ENCODE assay signal across 22 cellular contexts in the genomic region with DNA sequence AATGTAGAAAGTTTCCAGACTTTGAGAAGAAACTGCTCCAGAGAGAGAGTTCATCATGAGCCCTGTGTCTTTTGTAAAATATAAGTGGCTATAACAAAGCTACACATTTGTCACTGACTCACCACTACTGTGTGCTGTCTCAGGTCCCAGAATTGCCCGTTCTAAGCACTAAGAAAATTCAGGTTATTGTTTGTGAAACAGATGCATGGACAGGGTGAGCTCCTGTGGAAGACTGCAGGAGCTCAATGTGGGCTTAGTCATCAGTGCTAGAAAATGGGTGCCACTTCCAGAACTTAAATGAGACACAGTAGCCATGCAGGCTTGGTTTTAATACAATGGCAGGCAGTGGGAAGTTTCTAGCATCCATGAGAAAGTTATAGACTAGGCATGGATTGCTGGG.
"Had no signal": no experiment of that assay in that cellular context is flagged by ENCODE, and none has a peak within 500 bp of the region (broad histone marks: within the 10 kb centered on the region; RNA-seq: fewer than 3 reads in every experiment).

No MANE protein-coding gene starts in this region.

- H3K9me3 ChIP-seq: lower lobe of right lung, SJSA1, testis had no signal

- H3K4me1 Mint-ChIP-seq: neural crest cell, WTC11 had no signal

- H3K27me3 ChIP-seq: SJSA1, testis had no signal

- H3K4me3 Mint-ChIP-seq: activated T-cell treated with anti-CD3 and anti-CD28 coated beads, Interleukin-2, amount 50 U/mL, for 72 hours; naive B cell; neural crest cell; stimulated activated memory B cell treated with anti-CD40 and anti-IgM and Interleukin-4, amounts not matched to agents 10 μg/mL and 1 μg/mL and 100 μg/mL, for 72 hours; WTC11 had no signal

- H3K4me3 ChIP-seq: lower lobe of right lung, SJSA1, testis had no signal

- H3K27ac Mint-ChIP-seq: activated T-cell treated with anti-CD3 and anti-CD28 coated beads, Interleukin-2, amount 50 U/mL, for 72 hours; naive B cell; WTC11 had no signal

- DNase-seq: activated CD4-positive, alpha-beta T cell treated with anti-CD3 and anti-CD28 coated beads, Interleukin-2, amount 50 U/mL, for 1 hour; activated gamma-delta T cell treated with Interleukin-2 at 50 U/mL for 16 hours; activated T-cell treated with anti-CD3 and anti-CD28 coated beads, Interleukin-2, amount 50 U/mL, for 72 hours; central memory CD4-positive, alpha-beta T cell; effector memory CD4-positive, alpha-beta T cell; foreskin melanocyte; kidney; lower lobe of right lung; naive B cell; posterior cingulate gyrus; small intestine; stimulated activated CD4-positive, alpha-beta T cell treated with anti-CD3 and anti-CD28 coated beads, Interleukin-2, amount 100 ng/mL, for 24 hours; T-helper 1 cell; T1000; testis; trophoblast cell had no signal

- H3K36me3 ChIP-seq: lower lobe of right lung, SJSA1 had no signal

- H3K9me3 Mint-ChIP-seq: activated T-cell treated with anti-CD3 and anti-CD28 coated beads, Interleukin-2, amount 50 U/mL, for 72 hours; naive B cell; neural crest cell; stimulated activated memory B cell treated with anti-CD40 and anti-IgM and Interleukin-4, amounts not matched to agents 10 μg/mL and 1 μg/mL and 100 μg/mL, for 72 hours had no signal

- H3K27ac ChIP-seq: lower lobe of right lung, SJSA1, testis had no signal

- H3K27me3 Mint-ChIP-seq: naive B cell; stimulated activated memory B cell treated with anti-CD40 and anti-IgM and Interleukin-4, amounts not matched to agents 10 μg/mL and 1 μg/mL and 100 μg/mL, for 72 hours had no signal

- H3K4me1 ChIP-seq: lower lobe of right lung, SJSA1, testis had no signal

- ATAC-seq: esophagus mucosa, lower lobe of right lung, sciatic nerve, WTC11 had no signal

- H3K36me3 Mint-ChIP-seq: naive B cell; stimulated activated memory B cell treated with anti-CD40 and anti-IgM and Interleukin-4, amounts not matched to agents 10 μg/mL and 1 μg/mL and 100 μg/mL, for 72 hours had no signal
